11 cellular contexts compared by ENCODE assay signal in genomic region chr18:6294119-6294784, GRCh38.
DNase-seq lines count a peak whose midpoint lies in the region; TF ChIP-seq lines count a peak whose summit lies in the region.
"Had no signal": no experiment of that assay in that cellular context is flagged by ENCODE, and none has a peak within 500 bp of the region (broad histone marks: within the 10 kb centered on the region; RNA-seq: fewer than 3 reads in every experiment).

No MANE protein-coding gene starts in this region.

- TF ChIP-seq CTCF in adrenal gland (IDR thresholded peaks at IDR 0.05), result no peak
- TF ChIP-seq CTCF in liver (IDR thresholded peaks at IDR 0.05; ENCODE audit: low read depth, low read length, missing input control), result no peak
- no peak for TF ChIP-seq CTCF in OCI-LY7 (conservative IDR thresholded peaks at IDR 0.05; ENCODE audit: low read length)

- H3K27ac ChIP-seq in adrenal gland, result peak overlapping the region in 2 of 5 donors; percentile 7 to 42
- peak overlapping the region; percentile 4 for H3K27ac ChIP-seq in liver (ENCODE audit: low read depth in 1 of 2, low read length in 2 of 2)
- no peak overlapping the region for H3K27ac ChIP-seq in OCI-LY7 (ENCODE audit: low read depth, low read length, poor library complexity, severe bottlenecking)
- H3K27ac ChIP-seq: pancreas had no signal

- DNase-seq in Ammon's horn (ENCODE audit: low spot score) (peak; percentile 67), H4 (ENCODE audit: low spot score) (peak; percentile 19), adrenal gland (peak in 4 of 7 donors; percentile 29 to 65 (median 36)), mucosa of gallbladder (ENCODE audit: low spot score) (no peak), NCI-H1930 (lab: John Stamatoyannopoulos, UW) (no peak), OCI-LY7 (ENCODE audit: low spot score) (no peak), retina (no peak)
- DNase-seq: activated gamma-delta T cell, GF-D8 had no signal

- H3K36me3 ChIP-seq in adrenal gland (replicated peaks in 1 of 2), result no peaks in the 10 kb centered on the region
- H3K36me3 ChIP-seq in liver (ENCODE audit: control insufficient read depth in 4 of 4, insufficient read depth in 3 of 4, low read depth in 1 of 4, low read length in 3 of 4), result peaks cover 0 to 2% (median 0%) of the 10 kb centered on the region in 4 donors
- no peaks in the 10 kb centered on the region for H3K36me3 ChIP-seq in OCI-LY7 (ENCODE audit: insufficient read depth, low read length)
- H3K36me3 ChIP-seq: pancreas had no signal

- no peak overlapping the region for H3K4me2 ChIP-seq in OCI-LY7 (ENCODE audit: low read length)

- no peaks in the 10 kb centered on the region for H4K20me1 ChIP-seq in OCI-LY7 (ENCODE audit: insufficient read depth, low read length)

- no peak for TF ChIP-seq RAD21 in liver (IDR thresholded peaks at IDR 0.05)

- H3K4me1 ChIP-seq in adrenal gland (replicated peaks in 1 of 2) (no peaks in the 10 kb centered on the region), liver (ENCODE audit: control insufficient read depth in 4 of 4, insufficient read depth in 4 of 4, low read length in 3 of 4) (no peaks in the 10 kb centered on the region), OCI-LY7 (ENCODE audit: insufficient read depth, low read length, poor library complexity, severe bottlenecking) (no peaks in the 10 kb centered on the region)
- H3K4me1 ChIP-seq: pancreas had no signal

- no peak for TF ChIP-seq POLR2A in adrenal gland (IDR thresholded peaks at IDR 0.05)

- H2AFZ ChIP-seq in OCI-LY7 (ENCODE audit: low read length), result no peak overlapping the region

- peak overlapping the region in 1 of 2 donors; percentile 7 for H3K9ac ChIP-seq in liver (ENCODE audit: low read depth in 1 of 2, low read length in 2 of 2)

- intact Hi-C loops in adrenal gland (cut with DNase I) (no loop called here), OCI-LY7 (cut with micrococcal nuclease; ENCODE audit: unreplicated experiment) (loop anchor here (10.0 kb wide), 1 partner anchor 59 kb away; no protein-coding TSS in a partner anchor)

- H3K79me2 ChIP-seq in OCI-LY7 (ENCODE audit: insufficient read depth, low read depth, low read length), result no peaks in the 10 kb centered on the region

- no TSS peak for BruUV-seq in OCI-LY7 (replicated peaks; lab: Mats Ljungman, UMichigan)

- POLR2A ChIA-PET in OCI-LY7 (lab: Charles Lee), result interaction anchor here (0.6 to 0.7 kb wide), 2 partner anchors 298 to 929 kb away, joined by 3 to 5 read pairs; no protein-coding TSS in a partner anchor

- H3K9me2 ChIP-seq in OCI-LY7 (ENCODE audit: insufficient read depth, low read length), result no peaks in the 10 kb centered on the region

- CTCF ChIA-PET in OCI-LY7 (lab: Charles Lee; ENCODE audit: unreplicated experiment), result no interaction called here

- H3K4me3 ChIP-seq in adrenal gland, result no peak overlapping the region
- no peak overlapping the region for H3K4me3 ChIP-seq in liver (ENCODE audit: low read depth in 1 of 3, low read length in 3 of 3)
- no peak overlapping the region for H3K4me3 ChIP-seq in OCI-LY7 (ENCODE audit: low read depth, low read length, poor library complexity, severe bottlenecking)
- H3K4me3 ChIP-seq: pancreas had no signal

- peaks cover 0 to 2% (median 0%) of the 10 kb centered on the region in 3 donors for H3K9me3 ChIP-seq in adrenal gland (replicated peaks in 1 of 3)
- no peaks in the 10 kb centered on the region for H3K9me3 ChIP-seq in liver (ENCODE audit: control insufficient read depth in 4 of 4, low read length in 3 of 4)
- H3K9me3 ChIP-seq in OCI-LY7 (ENCODE audit: low read length), result no peaks in the 10 kb centered on the region
- H3K9me3 ChIP-seq: pancreas had no signal

- no peaks in the 10 kb centered on the region for H3K27me3 ChIP-seq in adrenal gland
- H3K27me3 ChIP-seq in liver (ENCODE audit: control insufficient read depth in 4 of 4, insufficient read depth in 4 of 4, low read length in 3 of 4), result no peaks in the 10 kb centered on the region
- H3K27me3 ChIP-seq: pancreas had no signal

- 59 to 68% (median 62%) methylated on average over 6 of the region's 6 CpGs for WGBS in adrenal gland, 4 donors
- WGBS in liver, result 77% methylated on average over 6 of the region's 6 CpGs

TF ChIP-seq in liver, 16 proteins besides CTCF, POLR2A, EP300 and RAD21:
- TF ChIP-seq YY1 (IDR thresholded peaks at IDR 0.05) (no peak), HNF4A (conservative IDR thresholded peaks at IDR 0.05) (no peak), ZBTB33 (IDR thresholded peaks at IDR 0.05) (no peak), RXRA (IDR thresholded peaks at IDR 0.05) (no peak), NR2F2 (IDR thresholded peaks at IDR 0.05) (no peak), FOXA1 (IDR thresholded peaks at IDR 0.05) (no peak), MAX (IDR thresholded peaks at IDR 0.05) (no peak), HNF4G (IDR thresholded peaks at IDR 0.05) (no peak), TAF1 (conservative IDR thresholded peaks at IDR 0.05) (no peak), GABPA (IDR thresholded peaks at IDR 0.05 in 1 of 2, conservative IDR thresholded peaks at IDR 0.05 in 1 of 2) (no peak), SP1 (IDR thresholded peaks at IDR 0.05) (no peak), JUND (IDR thresholded peaks at IDR 0.05) (no peak), FOXA2 (IDR thresholded peaks at IDR 0.05) (no peak), EGR1 (IDR thresholded peaks at IDR 0.05; ENCODE audit: low read depth in 2 of 2) (no peak)
- TF ChIP-seq, protein P1, sequence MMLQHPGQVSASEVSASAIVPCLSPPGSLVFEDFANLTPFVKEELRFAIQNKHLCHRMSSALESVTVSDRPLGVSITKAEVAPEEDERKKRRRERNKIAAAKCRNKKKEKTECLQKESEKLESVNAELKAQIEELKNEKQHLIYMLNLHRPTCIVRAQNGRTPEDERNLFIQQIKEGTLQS (IDR thresholded peaks at IDR 0.05), result no peak
- TF ChIP-seq, protein P2, sequence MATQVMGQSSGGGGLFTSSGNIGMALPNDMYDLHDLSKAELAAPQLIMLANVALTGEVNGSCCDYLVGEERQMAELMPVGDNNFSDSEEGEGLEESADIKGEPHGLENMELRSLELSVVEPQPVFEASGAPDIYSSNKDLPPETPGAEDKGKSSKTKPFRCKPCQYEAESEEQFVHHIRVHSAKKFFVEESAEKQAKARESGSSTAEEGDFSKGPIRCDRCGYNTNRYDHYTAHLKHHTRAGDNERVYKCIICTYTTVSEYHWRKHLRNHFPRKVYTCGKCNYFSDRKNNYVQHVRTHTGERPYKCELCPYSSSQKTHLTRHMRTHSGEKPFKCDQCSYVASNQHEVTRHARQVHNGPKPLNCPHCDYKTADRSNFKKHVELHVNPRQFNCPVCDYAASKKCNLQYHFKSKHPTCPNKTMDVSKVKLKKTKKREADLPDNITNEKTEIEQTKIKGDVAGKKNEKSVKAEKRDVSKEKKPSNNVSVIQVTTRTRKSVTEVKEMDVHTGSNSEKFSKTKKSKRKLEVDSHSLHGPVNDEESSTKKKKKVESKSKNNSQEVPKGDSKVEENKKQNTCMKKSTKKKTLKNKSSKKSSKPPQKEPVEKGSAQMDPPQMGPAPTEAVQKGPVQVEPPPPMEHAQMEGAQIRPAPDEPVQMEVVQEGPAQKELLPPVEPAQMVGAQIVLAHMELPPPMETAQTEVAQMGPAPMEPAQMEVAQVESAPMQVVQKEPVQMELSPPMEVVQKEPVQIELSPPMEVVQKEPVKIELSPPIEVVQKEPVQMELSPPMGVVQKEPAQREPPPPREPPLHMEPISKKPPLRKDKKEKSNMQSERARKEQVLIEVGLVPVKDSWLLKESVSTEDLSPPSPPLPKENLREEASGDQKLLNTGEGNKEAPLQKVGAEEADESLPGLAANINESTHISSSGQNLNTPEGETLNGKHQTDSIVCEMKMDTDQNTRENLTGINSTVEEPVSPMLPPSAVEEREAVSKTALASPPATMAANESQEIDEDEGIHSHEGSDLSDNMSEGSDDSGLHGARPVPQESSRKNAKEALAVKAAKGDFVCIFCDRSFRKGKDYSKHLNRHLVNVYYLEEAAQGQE (IDR thresholded peaks at IDR 0.05), result no peak

Comparison
In these comparisons a context has a peak if more than half of its experiments do, and no peak if none do; other contexts are left out.
1. DNase-seq: peak in Ammon's horn (single experiment), H4 (single experiment) and adrenal gland (4 of 7); none in mucosa of gallbladder (single experiment), NCI-H1930 (0 of 2), OCI-LY7 (single experiment) and retina (single experiment).